1 cellular context compared by ENCODE assay signal in genomic region chr4:304987-305680, GRCh38.
TF ChIP-seq lines count a peak whose summit lies in the region.

Gene ZNF732, minus strand, starts transcription at chr4:305474. Its CDS starts 164 bp downstream, at chr4:305310.

TF ChIP-seq in H1, 55 proteins besides CTCF, POLR2A, EP300 and RAD21 (continued from another document):
- no peak for TF ChIP-seq ATF2 (IDR thresholded peaks at IDR 0.05; ENCODE audit: low read length)
- no peak for TF ChIP-seq RFX5 (IDR thresholded peaks at IDR 0.05; ENCODE audit: borderline replicate concordance, low read depth, low read length)
- TF ChIP-seq E2F6 (IDR thresholded peaks at IDR 0.05): peak; percentile 86; the same call in 1 of the 2 replicates
- TF ChIP-seq PHF8 (conservative IDR thresholded peaks at IDR 0.05; ENCODE audit: low read depth, low read length): peak; percentile 89
- no peak for TF ChIP-seq EGR1 (IDR thresholded peaks at IDR 0.05; ENCODE audit: borderline replicate concordance, low read depth, low read length)
- TF ChIP-seq GTF2F1 (IDR thresholded peaks at IDR 0.05; ENCODE audit: borderline replicate concordance, low read depth, low read length): no peak
- no peak for TF ChIP-seq JUND (IDR thresholded peaks at IDR 0.05; ENCODE audit: low read length)
- TF ChIP-seq GABPA (IDR thresholded peaks at IDR 0.05; ENCODE audit: borderline replicate concordance, insufficient read depth, low read length): no peak
- no peak for TF ChIP-seq CREB1 (IDR thresholded peaks at IDR 0.05)
- TF ChIP-seq HDAC6 (IDR thresholded peaks at IDR 0.05; ENCODE audit: low read depth, low read length): no peak
- TF ChIP-seq HDAC2 (IDR thresholded peaks at IDR 0.05; ENCODE audit: borderline replicate concordance in 1 of 2, low read depth in 2 of 2, low read length in 2 of 2): 0 out of 4 replicates have a peak, but pooled peaks of 1 of the 2 experiments have one; percentile 27
- no peak for TF ChIP-seq SUZ12 (IDR thresholded peaks at IDR 0.05; ENCODE audit: low read length)
- TF ChIP-seq CHD7 (IDR thresholded peaks at IDR 0.05; ENCODE audit: insufficient replicate concordance, low read length): no peak
- peak; percentile 71 for TF ChIP-seq SP2 (IDR thresholded peaks at IDR 0.05; ENCODE audit: low read length)
- TF ChIP-seq POU5F1 (IDR thresholded peaks at IDR 0.05; ENCODE audit: low read depth, low read length): no peak
- TF ChIP-seq BCL11A (IDR thresholded peaks at IDR 0.05; ENCODE audit: low read depth in 2 of 2, low read length in 2 of 2): no peak
- peak in 1 of 2 experiments; percentile 52; a peak in 1 of 4 replicates for TF ChIP-seq SIN3A (conservative IDR thresholded peaks at IDR 0.05 in 1 of 2, IDR thresholded peaks at IDR 0.05 in 1 of 2; ENCODE audit: low read depth in 1 of 2, low read length in 2 of 2)
- TF ChIP-seq SRF (IDR thresholded peaks at IDR 0.05; ENCODE audit: low read depth, low read length): no peak
- TF ChIP-seq KDM1A (IDR thresholded peaks at IDR 0.05; ENCODE audit: borderline replicate concordance, low read length): no peak
- TF ChIP-seq KDM5A (IDR thresholded peaks at IDR 0.05; ENCODE audit: low read length): 0 out of 2 replicates have a peak, but pooled peaks have one; percentile 26
- no peak for TF ChIP-seq RXRA (IDR thresholded peaks at IDR 0.05; ENCODE audit: insufficient read depth, low read depth, low read length)
- TF ChIP-seq KDM4A (IDR thresholded peaks at IDR 0.05; ENCODE audit: low read depth, low read length, severe bottlenecking): peak; percentile 85
- peak; percentile 85 for TF ChIP-seq POLR2AphosphoS5 (IDR thresholded peaks at IDR 0.05; ENCODE audit: low read depth, low read length)
- 0 out of 2 replicates have a peak, but pooled peaks have one; percentile 82 for TF ChIP-seq RBBP5 (IDR thresholded peaks at IDR 0.05; ENCODE audit: borderline replicate concordance, low read depth, low read length)
- TF ChIP-seq BRCA1 (IDR thresholded peaks at IDR 0.05; ENCODE audit: low read depth, low read length): no peak
- no peak for TF ChIP-seq SP4 (IDR thresholded peaks at IDR 0.05; ENCODE audit: low read length)
- TF ChIP-seq EZH2 (IDR thresholded peaks at IDR 0.05; ENCODE audit: low read depth, low read length, severe bottlenecking): no peak
- TF ChIP-seq TAF1 (IDR thresholded peaks at IDR 0.05; ENCODE audit: low read depth, low read length): peak; percentile 88
- no peak for TF ChIP-seq CTBP2 (IDR thresholded peaks at IDR 0.05; ENCODE audit: borderline replicate concordance, insufficient read depth, insufficient read length, low read length)
- TF ChIP-seq TBP (IDR thresholded peaks at IDR 0.05; ENCODE audit: low read depth, low read length): peak; percentile 76
- TF ChIP-seq SP1 (IDR thresholded peaks at IDR 0.05; ENCODE audit: low read depth, low read length): peak; percentile 97
- peak; percentile 64 for TF ChIP-seq MAX (IDR thresholded peaks at IDR 0.05)
- TF ChIP-seq SIRT6 (IDR thresholded peaks at IDR 0.05; ENCODE audit: low read length): no peak
- no peak for TF ChIP-seq TEAD4 (IDR thresholded peaks at IDR 0.05; ENCODE audit: low read depth, low read length)
- peak; percentile 92 for TF ChIP-seq ASH2L (IDR thresholded peaks at IDR 0.05; ENCODE audit: low read length)
- no peak for TF ChIP-seq NANOG (IDR thresholded peaks at IDR 0.05; ENCODE audit: insufficient read depth, low read depth, low read length, poor library complexity, severe bottlenecking)
- no peak for TF ChIP-seq CBX8 (IDR thresholded peaks at IDR 0.05; ENCODE audit: borderline replicate concordance, low read depth, low read length)
- TF ChIP-seq BACH1 (IDR thresholded peaks at IDR 0.05; ENCODE audit: low read length): peak; percentile 5; the same call in 1 of the 2 replicates
- no peak for TF ChIP-seq NRF1 (IDR thresholded peaks at IDR 0.05; ENCODE audit: low read depth, low read length)
- no peak for TF ChIP-seq TCF12 (IDR thresholded peaks at IDR 0.05; ENCODE audit: low read depth, low read length)
- TF ChIP-seq CEBPB (IDR thresholded peaks at IDR 0.05; ENCODE audit: low read depth, low read length): peak; percentile 53; the same call in 1 of the 2 replicates
